Comparison of ENCODE assay signal across 10 cellular contexts in the genomic region with DNA sequence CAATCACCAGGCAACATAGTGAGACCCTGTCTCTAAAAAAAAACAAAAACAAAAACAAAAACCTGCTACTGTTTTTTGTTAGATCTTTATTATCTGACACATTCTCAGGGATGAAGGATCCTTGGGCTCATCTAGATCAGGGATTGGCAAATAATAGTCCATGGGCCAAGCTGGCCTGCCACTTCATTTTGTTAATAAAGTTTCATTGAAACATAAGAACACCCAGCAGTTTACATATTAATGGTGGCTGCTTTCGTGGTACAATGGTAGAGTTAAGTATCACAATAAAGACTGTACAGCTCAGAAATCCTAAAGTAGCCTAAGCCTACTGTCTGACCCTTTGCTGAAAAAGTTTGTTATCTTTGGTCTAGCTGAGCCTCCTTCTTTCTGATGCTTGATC. TPM values are rescaled to one million over a fixed set of nuclear protein-coding genes. Genes with fewer than 3 reads are reported as not detected.
DNase-seq lines count a peak whose midpoint lies in the region; TF ChIP-seq lines count a peak whose summit lies in the region.
"Had no signal": no experiment of that assay in that cellular context is flagged by ENCODE, and none has a peak within 500 bp of the region (broad histone marks: within the 10 kb centered on the region; RNA-seq: fewer than 3 reads in every experiment).

No MANE protein-coding gene starts in this region.

- no peak for TF ChIP-seq CTCF in breast epithelium (IDR thresholded peaks at IDR 0.05)
- no peak for TF ChIP-seq CTCF in kidney epithelial cell (IDR thresholded peaks at IDR 0.05; ENCODE audit: insufficient read depth, low read length, poor library complexity, severe bottlenecking)
- TF ChIP-seq CTCF in testis (IDR thresholded peaks at IDR 0.05) = no peak

- H3K27me3 ChIP-seq in breast epithelium (no peaks in the 10 kb centered on the region), kidney epithelial cell (ENCODE audit: control insufficient read depth, insufficient read depth, low read length) (no peaks in the 10 kb centered on the region), testis (no peaks in the 10 kb centered on the region)

- H3K27ac ChIP-seq in breast epithelium (peak overlapping the region; percentile 49 to 76), testis (peak overlapping the region; percentile 16 to 74)

- H3K36me3 ChIP-seq in breast epithelium = no peaks in the 10 kb centered on the region
- H3K36me3 ChIP-seq in kidney epithelial cell (ENCODE audit: control insufficient read depth, insufficient read depth, low read length) = no peaks in the 10 kb centered on the region
- H3K36me3 ChIP-seq in testis (ENCODE audit: low read depth, missing control alignments) = no peaks in the 10 kb centered on the region

- DNase-seq in HT1080 (ENCODE audit: low read depth) (peak; percentile 7), breast epithelium (ENCODE audit: low spot score in 2 of 2) (no peak), kidney epithelial cell (ENCODE audit: low read depth) (no peak), testis (no peak), GM19240 (ENCODE audit: insufficient read length, low spot score) (no peak), NCI-H2196 (lab: John Stamatoyannopoulos, UW; ENCODE audit: unreplicated experiment) (no peak), kidney glomerular epithelial cell (lab: John Stamatoyannopoulos, UW) (no peak), NOMO-1 (lab: John Stamatoyannopoulos, UW; ENCODE audit: unreplicated experiment in 2 of 2) (no peak)
- DNase-seq: activated CD8-positive, alpha-beta T cell treated with anti-CD3 and anti-CD28 coated beads, Interleukin-2, amount 10 ng/mL, durations not matched to agents 7 days and 5 days; T-helper 1 cell had no signal

- 76 to 86% methylated on average over 1 of the region's 1 CpG for WGBS in testis, 2 donors

- TF ChIP-seq POLR2A in breast epithelium (IDR thresholded peaks at IDR 0.05) (no peak), testis (IDR thresholded peaks at IDR 0.05) (no peak)

- H3K4me1 ChIP-seq in breast epithelium = no peaks in the 10 kb centered on the region
- peaks cover 20% of the 10 kb centered on the region for H3K4me1 ChIP-seq in testis

- intact Hi-C loops in breast epithelium (cut with DNase I; ENCODE audit: low total_unique reads) = no loop called here
- intact Hi-C loops in testis (cut with DNase I; ENCODE audit: low total_unique reads) = loop anchor here (10.0 kb wide), 1 partner anchor 53 kb away; no protein-coding TSS in a partner anchor

- H3K4me3 ChIP-seq in breast epithelium = peak overlapping the region in 2 of 3 donors; percentile 27 to 47
- peak overlapping the region; percentile 15 for H3K4me3 ChIP-seq in kidney epithelial cell (ENCODE audit: low read depth, low read length)
- H3K4me3 ChIP-seq in testis = no peak overlapping the region

- no peaks in the 10 kb centered on the region for H3K9me3 ChIP-seq in breast epithelium
- H3K9me3 ChIP-seq in testis = no peaks in the 10 kb centered on the region

RNA-seq across cellular contexts. Expression of a gene that starts 32.9 kb away (rescaled TPM):
- total RNA-seq in HT1080 (2014; rRNA removed; shearing (Covaris generic)) = 0.10 and 0.17 TPM in 2 replicates
- polyA plus RNA-seq in HT1080 (2015; cell fraction: cytosol; rRNA removed) = not detected in 2 replicates
- polyA plus RNA-seq in HT1080 (2015; cell fraction: nucleus; rRNA removed) = 0.27 and 0.95 TPM in 2 replicates
- total RNA-seq in breast epithelium (1 to 10 TPM in 2 of 3 donors, under 1 TPM in 1; 0.80 to 1.3 (median 1.0) TPM), kidney epithelial cell (11.6 and 18.9 TPM in 2 replicates), testis (10 to 100 TPM; 12.6 to 15.7 TPM)
- polyA plus RNA-seq in testis (ENCODE audit: insufficient read depth, low read depth, low replicate concordance) = 10.0 TPM

Comparison
In these comparisons a context has a peak if more than half of its experiments do, and no peak if none do; other contexts are left out.
1. H3K4me3 ChIP-seq: peak in breast epithelium (2 of 3) and kidney epithelial cell (single experiment); none in testis (0 of 2).